Comparison of ENCODE assay signal across 1 cellular context in genomic region chr3:178260887-178261286, GRCh38.
A peak's percentile ranks its signal among the peaks of the same experiment; 100 is the strongest.
TF ChIP-seq lines count a peak whose summit lies in the region.

No MANE protein-coding gene starts in this region.

TF ChIP-seq in K562, 482 proteins besides CTCF, POLR2A, EP300 and RAD21 (continued from another document and continues in another):
- TF ChIP-seq SNAPC5 (CRISPR knock-in tag; IDR thresholded peaks at IDR 0.05) (no peak), HOXB6 (CRISPR knock-in tag; IDR thresholded peaks at IDR 0.05; ENCODE audit: borderline replicate concordance) (no peak), SIX5 (IDR thresholded peaks at IDR 0.05; ENCODE audit: borderline replicate concordance in 1 of 2, insufficient read depth in 1 of 2, low read depth in 1 of 2, low read length in 2 of 2) (no peak), SMARCA5 (IDR thresholded peaks at IDR 0.05) (no peak), MCM5 (IDR thresholded peaks at IDR 0.05; ENCODE audit: low read depth) (no peak), MEF2A (IDR thresholded peaks at IDR 0.05; ENCODE audit: control insufficient read depth, low read depth, low read length) (no peak), CXXC5 (CRISPR knock-in tag; IDR thresholded peaks at IDR 0.05) (no peak; the same call in 1 of the 2 replicates), PREB (CRISPR knock-in tag; IDR thresholded peaks at IDR 0.05) (no peak), SFPQ (IDR thresholded peaks at IDR 0.05; ENCODE audit: low read depth, low read length) (no peak), ZNF41 (CRISPR knock-in tag; conservative IDR thresholded peaks at IDR 0.05) (no peak), FOXO4 (CRISPR knock-in tag; IDR thresholded peaks at IDR 0.05) (no peak), ZBTB26 (CRISPR knock-in tag; IDR thresholded peaks at IDR 0.05) (no peak), TBL1XR1 (IDR thresholded peaks at IDR 0.05; ENCODE audit: low read length in 2 of 2) (peak; percentile 51 to 89; a peak in 2 of 4 replicates), NEUROD1 (IDR thresholded peaks at IDR 0.05; ENCODE audit: borderline replicate concordance, low read depth, low read length, partially characterized antibody) (no peak), TAL1 (IDR thresholded peaks at IDR 0.05) (peak; percentile 81), RNF2 (IDR thresholded peaks at IDR 0.05) (peak; percentile 81; the same call in 1 of the 2 replicates), SMAD3 (CRISPR knock-in tag; conservative IDR thresholded peaks at IDR 0.05) (no peak), PCBP2 (IDR thresholded peaks at IDR 0.05; ENCODE audit: low read depth, low read length, poor library complexity, severe bottlenecking) (no peak), PHF21A (IDR thresholded peaks at IDR 0.05; ENCODE audit: borderline replicate concordance, low read depth) (no peak), ZNF347 (CRISPR knock-in tag; IDR thresholded peaks at IDR 0.05; ENCODE audit: low read depth) (no peak), ZNF274 (IDR thresholded peaks at IDR 0.05; ENCODE audit: borderline replicate concordance, low read depth, low read length) (no peak), ARNT (IDR thresholded peaks at IDR 0.05) (peak in 1 of 2 experiments; percentile 69; a peak in 1 of 4 replicates), BRCA1 (IDR thresholded peaks at IDR 0.05) (no peak), BRCA1 (CRISPR knock-in tag; IDR thresholded peaks at IDR 0.05) (no peak), MYC (IDR thresholded peaks at IDR 0.05; ENCODE audit: low read depth, low read length) (peak; percentile 55), MYC (CRISPR knock-in tag; IDR thresholded peaks at IDR 0.05; ENCODE audit: borderline replicate concordance, low read depth) (no peak), E2F3 (CRISPR knock-in tag; IDR thresholded peaks at IDR 0.05) (no peak), TCF3 (CRISPR knock-in tag; IDR thresholded peaks at IDR 0.05) (peak; percentile 78), CUX1 (CRISPR knock-in tag; IDR thresholded peaks at IDR 0.05) (0 out of 2 replicates have a peak, but pooled peaks have one; percentile 26), NR1H2 (CRISPR knock-in tag; IDR thresholded peaks at IDR 0.05) (no peak), SP1 (CRISPR knock-in tag; IDR thresholded peaks at IDR 0.05) (no peak), SP2 (IDR thresholded peaks at IDR 0.05; ENCODE audit: extremely low read depth, low read depth, low read length, poor library complexity, severe bottlenecking) (no peak), WHSC1 (IDR thresholded peaks at IDR 0.05; ENCODE audit: low read length) (no peak), NUFIP1 (IDR thresholded peaks at IDR 0.05; ENCODE audit: partially characterized antibody) (no peak), SMARCE1 (IDR thresholded peaks at IDR 0.05) (peak; percentile 85), RCOR1 (IDR thresholded peaks at IDR 0.05; ENCODE audit: borderline replicate concordance in 1 of 2, low read depth in 2 of 2, low read length in 2 of 2) (peak in 1 of 2 experiments; percentile 81; a peak in 2 of 4 replicates), PTTG1 (tag; IDR thresholded peaks at IDR 0.05; ENCODE audit: low read depth) (no peak), ZNF316 (IDR thresholded peaks at IDR 0.05) (no peak), CBFA2T3 (IDR thresholded peaks at IDR 0.05) (peak; percentile 92), POU5F1 (IDR thresholded peaks at IDR 0.05; ENCODE audit: borderline replicate concordance, low read depth, low read length, partially characterized antibody) (no peak), MTA2 (IDR thresholded peaks at IDR 0.05; ENCODE audit: low read depth) (peak; percentile 72), ZNF518B (CRISPR knock-in tag; IDR thresholded peaks at IDR 0.05) (no peak), U2AF1 (optimal IDR thresholded peaks at IDR 0.05; ENCODE audit: low read depth, low read length) (no peak), RBFOX2 (IDR thresholded peaks at IDR 0.05; ENCODE audit: low read depth, low read length) (0 out of 2 replicates have a peak, but pooled peaks have one; percentile 34), ZBTB33 (CRISPR knock-in tag; IDR thresholded peaks at IDR 0.05) (no peak), NFXL1 (CRISPR knock-in tag; IDR thresholded peaks at IDR 0.05) (no peak), STAT5A (IDR thresholded peaks at IDR 0.05; ENCODE audit: borderline replicate concordance, low read length) (peak; percentile 85)
